ENCODE assay signal across 1 cellular context in genomic region chr10:117216611-117217195, GRCh38.
TF ChIP-seq lines count a peak whose summit lies in the region.

No MANE protein-coding gene starts in this region.

TF ChIP-seq in HEK293, 187 proteins besides CTCF, POLR2A, EP300 and RAD21 (continued from another document and continues in another):
- TF ChIP-seq BCL6B (tag by site-specific recombination; IDR thresholded peaks at IDR 0.05) (no peak), OSR2 (tag by site-specific recombination; IDR thresholded peaks at IDR 0.05) (no peak), ZNF239 (tag by site-specific recombination; IDR thresholded peaks at IDR 0.05) (no peak), ZNF560 (tag by site-specific recombination; IDR thresholded peaks at IDR 0.05; ENCODE audit: borderline replicate concordance) (no peak), ZNF777 (tag by site-specific recombination; IDR thresholded peaks at IDR 0.05; ENCODE audit: borderline replicate concordance) (0 out of 2 replicates have a peak, but pooled peaks have one; percentile 12), ZNF785 (tag by site-specific recombination; IDR thresholded peaks at IDR 0.05) (no peak), PRDM6 (tag by site-specific recombination; IDR thresholded peaks at IDR 0.05) (no peak), ZNF747 (tag by site-specific recombination; IDR thresholded peaks at IDR 0.05) (no peak), ZNF214 (tag by site-specific recombination; IDR thresholded peaks at IDR 0.05; ENCODE audit: borderline replicate concordance) (no peak), HOXD13 (CRISPR knock-in tag; IDR thresholded peaks at IDR 0.05; ENCODE audit: borderline replicate concordance) (no peak), ZBTB6 (tag by site-specific recombination; IDR thresholded peaks at IDR 0.05) (peak; percentile 60; the same call in 1 of the 2 replicates), ZNF48 (tag by site-specific recombination; IDR thresholded peaks at IDR 0.05) (no peak), ZNF792 (tag by site-specific recombination; IDR thresholded peaks at IDR 0.05) (no peak), AEBP2 (tag by site-specific recombination; IDR thresholded peaks at IDR 0.05; ENCODE audit: borderline replicate concordance) (no peak), ZNF350 (tag by site-specific recombination; IDR thresholded peaks at IDR 0.05) (no peak), KLF7 (tag by site-specific recombination; IDR thresholded peaks at IDR 0.05; ENCODE audit: borderline replicate concordance) (no peak), ZNF707 (tag by site-specific recombination; IDR thresholded peaks at IDR 0.05) (no peak), ZNF561 (tag by site-specific recombination; IDR thresholded peaks at IDR 0.05; ENCODE audit: borderline replicate concordance) (peak; percentile 56; the same call in 1 of the 2 replicates), ZNF776 (tag by site-specific recombination; IDR thresholded peaks at IDR 0.05; ENCODE audit: borderline replicate concordance) (no peak), PRDM10 (tag by site-specific recombination; IDR thresholded peaks at IDR 0.05) (peak; percentile 87), ZNF843 (tag by site-specific recombination; IDR thresholded peaks at IDR 0.05) (peak; percentile 68; the same call in 1 of the 2 replicates), ZNF571 (tag by site-specific recombination; IDR thresholded peaks at IDR 0.05) (no peak), SP7 (tag by site-specific recombination; IDR thresholded peaks at IDR 0.05) (peak; percentile 73), ZNF692 (tag by site-specific recombination; IDR thresholded peaks at IDR 0.05) (peak; percentile 80), ZNF433 (tag by site-specific recombination; IDR thresholded peaks at IDR 0.05; ENCODE audit: low read depth) (no peak), SETDB1 (IDR thresholded peaks at IDR 0.05; ENCODE audit: insufficient read length, low read length) (no peak), ZNF366 (tag by site-specific recombination; conservative IDR thresholded peaks at IDR 0.05) (no peak), ZNF114 (tag by site-specific recombination; IDR thresholded peaks at IDR 0.05) (no peak), ZNF610 (tag by site-specific recombination; IDR thresholded peaks at IDR 0.05; ENCODE audit: borderline replicate concordance) (peak; percentile 77), ZNF24 (tag by site-specific recombination; IDR thresholded peaks at IDR 0.05) (no peak), ZSCAN23 (tag by site-specific recombination; IDR thresholded peaks at IDR 0.05) (no peak), ELK4 (IDR thresholded peaks at IDR 0.05; ENCODE audit: borderline replicate concordance, low read depth, low read length) (no peak), ZNF248 (tag by site-specific recombination; IDR thresholded peaks at IDR 0.05) (no peak), ZXDB (tag by site-specific recombination; IDR thresholded peaks at IDR 0.05) (peak; percentile 59; the same call in 1 of the 2 replicates), ZNF664 (tag by site-specific recombination; IDR thresholded peaks at IDR 0.05) (no peak), ZNF311 (tag by site-specific recombination; IDR thresholded peaks at IDR 0.05; ENCODE audit: borderline replicate concordance) (no peak), ZNF211 (tag by site-specific recombination; IDR thresholded peaks at IDR 0.05; ENCODE audit: low read depth) (no peak), ZNF184 (tag by site-specific recombination; IDR thresholded peaks at IDR 0.05) (no peak), REPIN1 (tag by site-specific recombination; IDR thresholded peaks at IDR 0.05; ENCODE audit: low read depth) (no peak), ZNF398 (tag by site-specific recombination; IDR thresholded peaks at IDR 0.05) (no peak), HOXA7 (CRISPR knock-in tag; IDR thresholded peaks at IDR 0.05; ENCODE audit: borderline replicate concordance) (no peak), YY2 (tag by site-specific recombination; IDR thresholded peaks at IDR 0.05) (no peak), ZNF521 (tag by site-specific recombination; IDR thresholded peaks at IDR 0.05) (no peak), ZEB2 (tag by site-specific recombination; IDR thresholded peaks at IDR 0.05) (peak; percentile 82), ZNF354C (tag by site-specific recombination; IDR thresholded peaks at IDR 0.05; ENCODE audit: borderline replicate concordance, low read depth) (no peak), ZBTB49 (tag by site-specific recombination; IDR thresholded peaks at IDR 0.05; ENCODE audit: low read depth) (no peak), ZSCAN5A (tag by site-specific recombination; IDR thresholded peaks at IDR 0.05) (0 out of 2 replicates have a peak, but pooled peaks have one; percentile 67), ZNF555 (tag by site-specific recombination; conservative IDR thresholded peaks at IDR 0.05) (no peak), ZNF121 (tag by site-specific recombination; IDR thresholded peaks at IDR 0.05) (no peak)
